Comparison of ENCODE assay signal across 8 cellular contexts in the genomic region with DNA sequence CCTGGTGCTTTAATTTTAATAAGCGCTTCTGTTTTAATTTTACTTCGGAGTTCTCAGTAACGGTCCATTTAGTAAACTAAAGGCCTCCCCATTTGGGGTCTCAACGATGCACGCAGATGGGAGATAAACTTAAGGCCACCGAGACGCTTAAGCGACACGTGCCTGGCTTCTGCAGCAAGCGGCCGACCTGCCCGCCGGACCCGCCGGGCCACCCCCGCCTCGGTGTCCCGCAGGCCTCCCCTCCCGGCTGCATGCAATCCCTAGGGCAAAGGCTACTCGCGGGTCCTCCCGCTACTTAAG. TPM values are rescaled to one million over a fixed set of nuclear protein-coding genes. Genes with fewer than 3 reads are reported as not detected.
DNase-seq lines count a peak whose midpoint lies in the region; TF ChIP-seq lines count a peak whose summit lies in the region.

No MANE protein-coding gene starts in this region.

- H3K36me3 Mint-ChIP-seq in activated naive CD4-positive, alpha-beta T cell treated with anti-CD3 and anti-CD28 coated beads, Interleukin-2, amount 10 ng/mL, durations not matched to agents 7 days and 5 days, result no peaks in the 10 kb centered on the region

- CTCF ChIA-PET in activated naive CD4-positive, alpha-beta T cell treated with anti-CD3 and anti-CD28 coated beads, Interleukin-2, amount 10 ng/mL, durations not matched to agents 7 days and 5 days (lab: Charles Lee), result no interaction called here

- H3K27ac Mint-ChIP-seq in activated naive CD4-positive, alpha-beta T cell treated with anti-CD3 and anti-CD28 coated beads, Interleukin-2, amount 10 ng/mL, durations not matched to agents 7 days and 5 days, result peak overlapping the region; percentile 58

- H3K4me1 ChIP-seq in NT2/D1 (ENCODE audit: insufficient read depth, insufficient read length) (peaks cover 2% of the 10 kb centered on the region), prostate gland (replicated peaks) (no peaks in the 10 kb centered on the region)

- 0% methylated on average over 18 of the region's 22 CpGs for WGBS in prostate gland

- H3K4me3 ChIP-seq in NT2/D1 (ENCODE audit: insufficient read length, low read depth) (peak overlapping the region; percentile 84), epithelial cell of proximal tubule (ENCODE audit: low read depth, low read length) (peak overlapping the region; percentile 84), prostate gland (peak overlapping the region; percentile 74 to 76)

- TF ChIP-seq POLR2A in prostate gland (IDR thresholded peaks at IDR 0.05), result no peak

- peaks cover 5% of the 10 kb centered on the region for H3K27me3 Mint-ChIP-seq in activated naive CD4-positive, alpha-beta T cell treated with anti-CD3 and anti-CD28 coated beads, Interleukin-2, amount 10 ng/mL, durations not matched to agents 7 days and 5 days

- H3K9ac ChIP-seq in NT2/D1 (ENCODE audit: insufficient read length, low read depth), result peak overlapping the region; percentile 92

- H3K36me3 ChIP-seq in NT2/D1 (ENCODE audit: insufficient read depth, insufficient read length, low read length), result peaks cover 12% of the 10 kb centered on the region
- no peaks in the 10 kb centered on the region for H3K36me3 ChIP-seq in prostate gland

- H3K4me1 Mint-ChIP-seq in activated naive CD4-positive, alpha-beta T cell treated with anti-CD3 and anti-CD28 coated beads, Interleukin-2, amount 10 ng/mL, durations not matched to agents 7 days and 5 days, result peaks cover 16% of the 10 kb centered on the region

- TF ChIP-seq CTCF in epithelial cell of proximal tubule (conservative IDR thresholded peaks at IDR 0.05; ENCODE audit: low read depth, low read length) (no peak), prostate gland (IDR thresholded peaks at IDR 0.05) (no peak), GM10266 (IDR thresholded peaks at IDR 0.05; ENCODE audit: control insufficient read depth, insufficient read depth, low read depth, missing control alignments) (no peak)

- H3K27me3 ChIP-seq in NT2/D1 (ENCODE audit: insufficient read depth, insufficient read length) (no peaks in the 10 kb centered on the region), prostate gland (replicated peaks; ENCODE audit: insufficient read depth) (no peaks in the 10 kb centered on the region)

- peak overlapping the region; percentile 74 to 84 for H3K27ac ChIP-seq in prostate gland

- H3K4me3 Mint-ChIP-seq in activated naive CD4-positive, alpha-beta T cell treated with anti-CD3 and anti-CD28 coated beads, Interleukin-2, amount 10 ng/mL, durations not matched to agents 7 days and 5 days, result peak overlapping the region; percentile 71

- no peaks in the 10 kb centered on the region for H3K9me3 Mint-ChIP-seq in activated naive CD4-positive, alpha-beta T cell treated with anti-CD3 and anti-CD28 coated beads, Interleukin-2, amount 10 ng/mL, durations not matched to agents 7 days and 5 days

- peaks cover 7% of the 10 kb centered on the region for H3K9me3 ChIP-seq in NT2/D1 (ENCODE audit: insufficient read depth, low read length)
- H3K9me3 ChIP-seq in prostate gland, result no peaks in the 10 kb centered on the region

- intact Hi-C loops in prostate gland (cut with DNase I), result loop anchor here (10.0 kb wide), 1 partner anchor 219 kb away; the partner anchor contains the start of gene GAN

- DNase-seq in activated naive CD4-positive, alpha-beta T cell treated with anti-CD3 and anti-CD28 coated beads, Interleukin-2, amount 10 ng/mL, durations not matched to agents 7 days and 5 days, result no peak
- DNase-seq in activated naive CD4-positive, alpha-beta T cell treated with anti-CD3 and anti-CD28 coated beads, Interleukin-2, amount 50 U/mL, for 16 hours, result no peak
- no peak for DNase-seq in NT2/D1 (ENCODE audit: low read depth, low spot score)
- no peak for DNase-seq in epithelial cell of proximal tubule (ENCODE audit: low read depth)
- DNase-seq in prostate gland (ENCODE audit: low spot score), result no peak
- no peak for DNase-seq in iPS-NIHi11 (ENCODE audit: low spot score)
- DNase-seq in NCI-H526 treated with DMSO at 0.1 percent for 48 hours (lab: John Stamatoyannopoulos, UW), result no peak
- no peak for DNase-seq in GM10266 (ENCODE audit: extremely low spot score)

RNA-seq across cellular contexts. Expression of gene GCSH, which starts 0.6 kb away (rescaled TPM):
- total RNA-seq in epithelial cell of proximal tubule, result 38.7 and 49.1 TPM in 2 replicates
- total RNA-seq in prostate gland, result 10 to 100 TPM in 1 of 2 donors, 1 to 10 TPM in 1; 7.6 to 27.5 TPM

RNA-seq across cellular contexts. Expression of gene C16orf46, which starts 18.6 kb away (rescaled TPM):
- total RNA-seq in epithelial cell of proximal tubule (0.22 and 0.35 TPM in 2 replicates), prostate gland (10 to 100 TPM in 1 of 2 donors, 1 to 10 TPM in 1; 3.9 to 15.7 TPM)

RNA-seq across cellular contexts. Expression of gene ATMIN, which starts 60.0 kb away (rescaled TPM):
- total RNA-seq in epithelial cell of proximal tubule, result 21.2 and 30.5 TPM in 2 replicates
- total RNA-seq in prostate gland, result 10 to 100 TPM; 47.1 to 62.4 TPM
